In the genomic region with DNA sequence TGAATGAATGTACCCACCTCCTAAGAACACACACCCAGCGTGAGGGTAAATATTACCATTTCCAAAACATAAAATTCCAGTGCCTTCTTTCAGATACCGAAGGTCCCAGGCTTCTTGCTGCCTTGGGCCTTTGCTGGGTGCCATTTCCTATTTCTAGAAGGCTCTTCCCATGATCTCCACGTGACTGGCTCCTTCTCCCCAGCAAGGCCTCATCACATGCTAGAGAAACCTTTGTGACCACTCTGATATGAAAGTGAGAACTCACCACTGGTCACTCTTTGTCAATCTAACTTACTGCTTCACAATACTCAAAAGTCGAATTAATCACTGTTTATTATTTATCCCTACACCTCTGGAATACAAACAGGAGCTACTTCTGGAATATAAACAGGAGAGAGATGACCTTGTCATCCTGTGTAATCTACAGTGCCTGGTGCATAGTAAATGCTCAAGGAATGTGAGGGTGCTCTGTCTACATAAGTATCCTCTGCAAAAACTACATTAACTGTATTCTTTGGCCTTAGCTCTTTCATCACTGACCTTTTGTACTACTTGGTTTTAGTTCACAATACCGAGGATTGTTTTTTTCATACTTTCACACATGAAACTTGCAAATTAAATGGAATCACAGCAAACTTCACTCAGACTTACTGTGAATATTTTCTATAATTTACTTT, we compare ENCODE assay signal across 9 cellular contexts. TPM values are rescaled to one million over a fixed set of nuclear protein-coding genes. Genes with fewer than 3 reads are reported as not detected.
A peak's percentile ranks its signal among the peaks of the same experiment; 100 is the strongest.
DNase-seq lines count a peak whose midpoint lies in the region; ATAC-seq and TF ChIP-seq lines count a peak whose summit lies in the region.
"Had no signal": no experiment of that assay in that cellular context is flagged by ENCODE, and none has a peak within 500 bp of the region (broad histone marks: within the 10 kb centered on the region; RNA-seq: fewer than 3 reads in every experiment).

No MANE protein-coding gene starts in this region.

- H3K4me1 Mint-ChIP-seq in stimulated activated naive CD8-positive, alpha-beta T cell treated with anti-CD3 and anti-CD28 coated beads, Interleukin-15, Interleukin-2, amounts not matched to agents 100 ng/mL and 50 ng/mL, for 24 hours (ENCODE audit: low read depth) = peaks cover 54% of the 10 kb centered on the region

- H3K4me3 Mint-ChIP-seq in stimulated activated naive CD8-positive, alpha-beta T cell treated with anti-CD3 and anti-CD28 coated beads, Interleukin-15, Interleukin-2, amounts not matched to agents 100 ng/mL and 50 ng/mL, for 24 hours = peak overlapping the region; percentile 87

- no peaks in the 10 kb centered on the region for H3K9me3 ChIP-seq in lung (ENCODE audit: control insufficient read depth in 2 of 2, insufficient read depth in 1 of 2, low read length in 1 of 2)

- 30 to 49% methylated on average over 5 of the region's 5 CpGs for whole genome bisulfite sequencing in lung, 2 donors

- peaks cover 12% of the 10 kb centered on the region for H3K36me3 Mint-ChIP-seq in stimulated activated naive CD8-positive, alpha-beta T cell treated with anti-CD3 and anti-CD28 coated beads, Interleukin-15, Interleukin-2, amounts not matched to agents 100 ng/mL and 50 ng/mL, for 24 hours (ENCODE audit: low read depth)

- peaks cover 0 to 13% of the 10 kb centered on the region in 2 donors for H3K4me1 ChIP-seq in lung (ENCODE audit: control insufficient read depth in 2 of 2, insufficient read depth in 2 of 2, low read length in 2 of 2)

- no peak overlapping the region for H3K4me3 ChIP-seq in lung

- H3K36me3 ChIP-seq in lung (ENCODE audit: control insufficient read depth in 2 of 2, insufficient read depth in 2 of 2, low read length in 2 of 2) = peaks cover 0 to 2% of the 10 kb centered on the region in 2 donors

- peaks cover 5% of the 10 kb centered on the region for H3K27me3 Mint-ChIP-seq in stimulated activated naive CD8-positive, alpha-beta T cell treated with anti-CD3 and anti-CD28 coated beads, Interleukin-15, Interleukin-2, amounts not matched to agents 100 ng/mL and 50 ng/mL, for 24 hours

- TF ChIP-seq CTCF in lung (IDR thresholded peaks at IDR 0.05; ENCODE audit: control extremely low read depth, extremely low read depth) (no peak), omental fat pad (IDR thresholded peaks at IDR 0.05) (no peak)

- peak overlapping the region; percentile 7 for H3K27ac Mint-ChIP-seq in stimulated activated naive CD8-positive, alpha-beta T cell treated with anti-CD3 and anti-CD28 coated beads, Interleukin-15, Interleukin-2, amounts not matched to agents 100 ng/mL and 50 ng/mL, for 24 hours

- no peaks in the 10 kb centered on the region for H3K27me3 ChIP-seq in lung (ENCODE audit: control insufficient read depth, insufficient read depth)

- no peaks in the 10 kb centered on the region for H3K9me3 Mint-ChIP-seq in stimulated activated naive CD8-positive, alpha-beta T cell treated with anti-CD3 and anti-CD28 coated beads, Interleukin-15, Interleukin-2, amounts not matched to agents 100 ng/mL and 50 ng/mL, for 24 hours

- ATAC-seq in stimulated activated naive CD8-positive, alpha-beta T cell treated with anti-CD3 and anti-CD28 coated beads, Interleukin-15, Interleukin-2, amounts not matched to agents 100 U/mL and 50 U/mL, for 24 hours = no peak
- no peak for ATAC-seq in lung (ENCODE audit: insufficient read depth, low FRiP score)
- ATAC-seq in HG03135 (IDR thresholded peaks at IDR 0.05; ENCODE audit: unreplicated experiment) = no peak
- ATAC-seq in omental fat pad (ENCODE audit: low FRiP score) = no peak

- no peak for DNase-seq in stimulated activated naive CD8-positive, alpha-beta T cell treated with anti-CD3 and anti-CD28 coated beads, Interleukin-15, Interleukin-2, amounts not matched to agents 100 U/mL and 50 U/mL, for 24 hours
- peak; percentile 77 for DNase-seq in amniotic epithelial cell (ENCODE audit: low read depth)
- DNase-seq in lung (ENCODE audit: low spot score) = no peak
- no peak for DNase-seq in SHP77 (lab: John Stamatoyannopoulos, UW)
- DNase-seq in NOMO-1 (lab: John Stamatoyannopoulos, UW; ENCODE audit: unreplicated experiment in 2 of 2) = no peak
- no peak for DNase-seq in omental fat pad (ENCODE audit: low spot score)

- peak overlapping the region; percentile 48 to 62 for H3K27ac ChIP-seq in lung (ENCODE audit: low read depth in 1 of 2, low read length in 1 of 2)

RNA-seq across cellular contexts. Expression of a gene that starts 1.6 kb away (rescaled TPM):
- 10 to 100 TPM; 61.2 to 84.8 TPM for total RNA-seq in lung
- 10 to 100 TPM; 14.8 to 39.3 TPM for polyA plus RNA-seq in lung
- 10 to 100 TPM; 36.1 to 78.3 (median 48.2) TPM for total RNA-seq in omental fat pad

RNA-seq across cellular contexts. Expression of a gene that starts 26.8 kb away (rescaled TPM):
- total RNA-seq in lung (not detected), omental fat pad (not detected)
- not detected for polyA plus RNA-seq in lung
- total RNA-seq: urinary bladder had no signal
- polyA plus RNA-seq: urinary bladder had no signal

RNA-seq across cellular contexts. Expression of a gene that starts 41.2 kb away (rescaled TPM):
- total RNA-seq in lung (not detected), omental fat pad (not detected)
- not detected for polyA plus RNA-seq in lung
- total RNA-seq: urinary bladder had no signal
- polyA plus RNA-seq: urinary bladder had no signal

RNA-seq across cellular contexts. Expression of a gene that starts 58.8 kb away (rescaled TPM):
- total RNA-seq in lung (not detected), omental fat pad (not detected)
- polyA plus RNA-seq in lung = not detected
- total RNA-seq: urinary bladder had no signal
- polyA plus RNA-seq: urinary bladder had no signal
